ENCODE assay signal across 12 cellular contexts in genomic region chr18:79353238-79353637, GRCh38. TPM values are rescaled to one million over a fixed set of nuclear protein-coding genes. Genes with fewer than 3 reads are reported as not detected.
DNase-seq lines count a peak whose midpoint lies in the region; ATAC-seq, FAIRE-seq and TF ChIP-seq lines count a peak whose summit lies in the region.
"Had no signal": no experiment of that assay in that cellular context is flagged by ENCODE, and none has a peak within 500 bp of the region (broad histone marks: within the 10 kb centered on the region; RNA-seq: fewer than 3 reads in every experiment).

No MANE protein-coding gene starts in this region.

- H3K4me1 ChIP-seq in A549 (no peaks in the 10 kb centered on the region), H9 (ENCODE audit: insufficient read depth, low read length) (no peaks in the 10 kb centered on the region; the same call in 1 of the 2 replicates), astrocyte (ENCODE audit: insufficient read depth, low read length) (peaks cover 3% of the 10 kb centered on the region)
- H3K4me1 ChIP-seq: gastroesophageal sphincter had no signal

- no peak overlapping the region for H2BK20ac ChIP-seq in H9 (ENCODE audit: low read depth, low read length, poor library complexity, severe bottlenecking)

- no peak for TF ChIP-seq EP300 in A549 (IDR thresholded peaks at IDR 0.05)

- no peak overlapping the region for H4K5ac ChIP-seq in H9 (ENCODE audit: insufficient read length, low read depth, low read length)

- H2BK5ac ChIP-seq in H9 (ENCODE audit: insufficient read length, low read length) = no peak overlapping the region

- 90% methylated on average over 16 of the region's 16 CpGs for WGBS in A549 (ENCODE audit: missing lambda C conversion rate)
- WGBS in H9 (ENCODE audit: extremely low coverage, insufficient read length, low lambda C conversion rate) = no CpG with 5 or more reads among the region's 16 CpGs

- H4K8ac ChIP-seq in H9 (replicated peaks; ENCODE audit: insufficient read length, low read depth, low read length) = no peak overlapping the region

- ATAC-seq in A549 (peak; percentile 73 to 85; a peak in 4 of 6 replicates), GM18502 (IDR thresholded peaks at IDR 0.05; ENCODE audit: poor library complexity, unreplicated experiment) (no peak), GM21360 (IDR thresholded peaks at IDR 0.05; ENCODE audit: unreplicated experiment) (no peak)
- ATAC-seq: gastroesophageal sphincter; stimulated activated naive B cell treated with anti-CD40 and anti-IgM and Interleukin-4, amounts not matched to agents 10 μg/mL and 1 μg/mL and 100 μg/mL, for 72 hours had no signal

- H3K23me2 ChIP-seq in H9 (ENCODE audit: insufficient read length, low read depth, low read length, poor library complexity, severe bottlenecking) = no peaks in the 10 kb centered on the region

- H3K4me2 ChIP-seq in A549 = no peak overlapping the region
- no peak overlapping the region for H3K4me2 ChIP-seq in H9 (ENCODE audit: insufficient read depth, insufficient read length, low read length)
- no peak overlapping the region for H3K4me2 ChIP-seq in astrocyte (ENCODE audit: low read length)

- no peak overlapping the region for H3K18ac ChIP-seq in H9 (ENCODE audit: insufficient read length, low read depth, low read length)

- DNase-seq in A549 (ENCODE audit: low read depth in 1 of 2, low spot score in 1 of 2) (peak in 1 of 2 experiments; percentile 7), H9 (peak; percentile 65), astrocyte (ENCODE audit: low read depth) (no peak), iris pigment epithelial cell (ENCODE audit: low read depth) (peak; percentile 38), CD1c-positive myeloid dendritic cell (ENCODE audit: extremely low spot score) (no peak), CD14-positive monocyte (ENCODE audit: low spot score) (no peak)
- DNase-seq: CD4-positive, alpha-beta memory T cell; stimulated activated naive B cell treated with anti-CD40 and anti-IgM and Interleukin-4, amounts not matched to agents 10 μg/mL and 1 μg/mL and 100 μg/mL, for 72 hours; T1000 had no signal

- TF ChIP-seq CTCF in A549 (IDR thresholded peaks at IDR 0.05) (no peak), H9 (conservative IDR thresholded peaks at IDR 0.05) (peak; percentile 60), astrocyte (IDR thresholded peaks at IDR 0.05; ENCODE audit: insufficient read depth, low read depth, low read length) (peak; percentile 6), CD14-positive monocyte (IDR thresholded peaks at IDR 0.05) (no peak)

- no peaks in the 10 kb centered on the region for H3K9me3 Mint-ChIP-seq in H9
- no peaks in the 10 kb centered on the region for H3K9me3 Mint-ChIP-seq in astrocyte (ENCODE audit: unreplicated experiment)
- peaks cover 0 to 1% (median 0%) of the 10 kb centered on the region in 7 donors for H3K9me3 Mint-ChIP-seq in CD14-positive monocyte
- H3K9me3 Mint-ChIP-seq: stimulated activated naive B cell treated with anti-CD40 and anti-IgM and Interleukin-4, amounts not matched to agents 10 μg/mL and 1 μg/mL and 100 μg/mL, for 72 hours had no signal

- no peaks in the 10 kb centered on the region for H4K20me1 ChIP-seq in H9 (ENCODE audit: control insufficient read depth, insufficient read depth, insufficient read length)
- no peaks in the 10 kb centered on the region for H4K20me1 ChIP-seq in astrocyte (ENCODE audit: insufficient read depth, low read length)

- H3K27ac Mint-ChIP-seq in H9 (no peak overlapping the region; a peak in 1 of 7 replicates), astrocyte (ENCODE audit: unreplicated experiment) (no peak overlapping the region), CD14-positive monocyte (peak overlapping the region in 1 of 7 donors; percentile 23)
- H3K27ac Mint-ChIP-seq: stimulated activated naive B cell treated with anti-CD40 and anti-IgM and Interleukin-4, amounts not matched to agents 10 μg/mL and 1 μg/mL and 100 μg/mL, for 72 hours had no signal

- TF ChIP-seq RAD21 in A549 (conservative IDR thresholded peaks at IDR 0.05 in 1 of 2, IDR thresholded peaks at IDR 0.05 in 1 of 2) = no peak

- no peak overlapping the region for H3K23ac ChIP-seq in H9 (ENCODE audit: insufficient read length, low read depth, low read length)

- H3K27me3 ChIP-seq in H9 (ENCODE audit: insufficient read depth, low read length) (no peaks in the 10 kb centered on the region), astrocyte (ENCODE audit: insufficient read depth, low read length) (no peaks in the 10 kb centered on the region)
- H3K27me3 ChIP-seq: gastroesophageal sphincter had no signal

- no peak overlapping the region for H2AFZ ChIP-seq in H9 (ENCODE audit: low read length)
- H2AFZ ChIP-seq in astrocyte (ENCODE audit: low read depth, low read length) = no peak overlapping the region

- intact Hi-C loops in CD14-positive monocyte (cut with micrococcal nuclease) = no loop called here

- H3K36me3 Mint-ChIP-seq in H9 (ENCODE audit: insufficient read depth in 1 of 3, low read depth in 3 of 3) (peaks cover 0 to 13% (median 7%) of the 10 kb centered on the region in 3 experiments; a peak in 5 of 7 replicates), astrocyte (ENCODE audit: low read depth, unreplicated experiment) (peaks cover 9% of the 10 kb centered on the region), CD14-positive monocyte (peaks cover 42 to 58% of the 10 kb centered on the region in 2 donors)

- H3K14ac ChIP-seq in H9 (ENCODE audit: insufficient read depth, low read length) = no peak overlapping the region

- H3K4me3 ChIP-seq in A549 = no peak overlapping the region
- H3K4me3 ChIP-seq in astrocyte (ENCODE audit: insufficient read depth, low read depth, low read length) = no peak overlapping the region
- H3K4me3 ChIP-seq: gastroesophageal sphincter had no signal

- POLR2A ChIA-PET in A549 (lab: Yijun Ruan, JAX) = no interaction called here

- H3K9ac ChIP-seq in H9 (ENCODE audit: extremely low read depth, insufficient read length, low read length) = no peak overlapping the region
- no peak overlapping the region for H3K9ac ChIP-seq in astrocyte (ENCODE audit: low read length)

- H3K27ac ChIP-seq in A549 = no peak overlapping the region
- no peak overlapping the region for H3K27ac ChIP-seq in H9 (ENCODE audit: insufficient read length, low read depth, low read length)
- H3K27ac ChIP-seq in astrocyte (ENCODE audit: low read depth, low read length) = no peak overlapping the region
- H3K27ac ChIP-seq: gastroesophageal sphincter had no signal

- no peaks in the 10 kb centered on the region for H3K27me3 Mint-ChIP-seq in H9 (ENCODE audit: low read depth)
- no peaks in the 10 kb centered on the region for H3K27me3 Mint-ChIP-seq in astrocyte (ENCODE audit: low read depth, unreplicated experiment)
- no peaks in the 10 kb centered on the region for H3K27me3 Mint-ChIP-seq in CD14-positive monocyte (ENCODE audit: low read depth in 3 of 3)
- H3K27me3 Mint-ChIP-seq: CD4-positive, alpha-beta memory T cell; stimulated activated naive B cell treated with anti-CD40 and anti-IgM and Interleukin-4, amounts not matched to agents 10 μg/mL and 1 μg/mL and 100 μg/mL, for 72 hours had no signal

- FAIRE-seq in A549 (lab: Jason Lieb, UNC) (no peak), astrocyte (lab: Jason Lieb, UNC) (no peak)

- no peak overlapping the region for H3K4me3 Mint-ChIP-seq in H9
- no peak overlapping the region for H3K4me3 Mint-ChIP-seq in astrocyte (ENCODE audit: unreplicated experiment)
- no peak overlapping the region for H3K4me3 Mint-ChIP-seq in CD14-positive monocyte
- H3K4me3 Mint-ChIP-seq: CD4-positive, alpha-beta memory T cell; stimulated activated naive B cell treated with anti-CD40 and anti-IgM and Interleukin-4, amounts not matched to agents 10 μg/mL and 1 μg/mL and 100 μg/mL, for 72 hours had no signal

- H3K79me1 ChIP-seq in H9 (ENCODE audit: insufficient read depth, low read depth, low read length, poor library complexity, severe bottlenecking) = no peaks in the 10 kb centered on the region

- H2BK15ac ChIP-seq in H9 (ENCODE audit: low read depth, low read length) = no peak overlapping the region

- TF ChIP-seq POLR2A in A549 (IDR thresholded peaks at IDR 0.05; ENCODE audit: low read length) = no peak

- no peak overlapping the region for H4K91ac ChIP-seq in H9 (ENCODE audit: insufficient read length, low read depth, low read length)

- no peak overlapping the region for H3K4ac ChIP-seq in H9 (ENCODE audit: low read depth, low read length)

- CTCF ChIA-PET in A549 (lab: Yijun Ruan, JAX) = no interaction called here

- no peaks in the 10 kb centered on the region for H3K79me2 ChIP-seq in H9 (ENCODE audit: insufficient read depth, low read length)
- H3K79me2 ChIP-seq in astrocyte (ENCODE audit: insufficient read depth, low read length) = no peaks in the 10 kb centered on the region

- no peak overlapping the region for H2BK120ac ChIP-seq in H9 (ENCODE audit: low read depth, low read length, poor library complexity, severe bottlenecking)

- H3T11ph ChIP-seq in H9 (ENCODE audit: low read length) = no peak overlapping the region

- H3K4me1 Mint-ChIP-seq in H9 (peaks cover 3 to 6% of the 10 kb centered on the region in 2 experiments; a peak in 2 of 4 replicates), astrocyte (ENCODE audit: low read depth, unreplicated experiment) (no peaks in the 10 kb centered on the region), CD14-positive monocyte (no peaks in the 10 kb centered on the region)
- H3K4me1 Mint-ChIP-seq: stimulated activated naive B cell treated with anti-CD40 and anti-IgM and Interleukin-4, amounts not matched to agents 10 μg/mL and 1 μg/mL and 100 μg/mL, for 72 hours had no signal

- H3K9me3 ChIP-seq in A549 (no peaks in the 10 kb centered on the region), H9 (ENCODE audit: control insufficient read depth, low read depth, low read length) (no peaks in the 10 kb centered on the region), astrocyte (ENCODE audit: insufficient read depth, low read depth, low read length) (no peaks in the 10 kb centered on the region)
- H3K9me3 ChIP-seq: gastroesophageal sphincter had no signal

- H3K56ac ChIP-seq in H9 (ENCODE audit: insufficient read length, low read depth, low read length) = no peak overlapping the region

- H3K36me3 ChIP-seq in astrocyte (ENCODE audit: insufficient read depth, low read length) = peaks cover 3% of the 10 kb centered on the region

- no peak overlapping the region for H2BK12ac ChIP-seq in H9 (ENCODE audit: insufficient read length, low read depth, low read length)

- no peak overlapping the region for H2AK5ac ChIP-seq in H9 (ENCODE audit: insufficient read length, low read length)

TF ChIP-seq in A549, 52 proteins besides CTCF, POLR2A, EP300 and RAD21 (continues in another document):
- TF ChIP-seq HES2 (IDR thresholded peaks at IDR 0.05) (no peak), ZSCAN20 (CRISPR knock-in tag; IDR thresholded peaks at IDR 0.05) (no peak)

RNA-seq across cellular contexts. Expression of gene NFATC1, which starts 42.5 kb away (rescaled TPM):
- polyA plus RNA-seq in A549 (2011; rRNA removed) (0.52 and 1.2 TPM in 2 replicates), A549 (2017; fragmentation: RNase III; extraction: RNeasy Plus Mini Kit Qiagen cat#74134 plus additional on column Dnase treatment) (1.7 to 2.3 TPM (median 2.0 TPM) in 3 replicates), CD14-positive monocyte (1 to 10 TPM; 7.8 to 8.3 TPM)
- polyA plus RNA-seq in A549 (2012; cell fraction: cytosol; rRNA removed) = 1.4 and 2.3 TPM in 2 replicates
- polyA plus RNA-seq in A549 (2012; cell fraction: nucleus; rRNA removed) = 3.2 and 4.6 TPM in 2 replicates
- polyA minus RNA-seq in A549 (2011; rRNA and poly(A)+ RNA removed) = 0.95 and 1.6 TPM in 2 replicates
- total RNA-seq in H9 (2021) (5.3 and 5.5 TPM in 2 replicates), astrocyte (10.6 and 11.0 TPM in 2 replicates)

Comparison
In these comparisons a context has a peak if more than half of its experiments do, and no peak if none do; other contexts are left out.
1. ATAC-seq: peak in A549 (2 of 2); none in GM18502 (single experiment) and GM21360 (single experiment).
2. DNase-seq: peak in H9 (single experiment) and iris pigment epithelial cell (single experiment); none in astrocyte (single experiment), CD1c-positive myeloid dendritic cell (single experiment) and CD14-positive monocyte (single experiment).
3. CTCF ChIP-seq: peak in H9 (single experiment) and astrocyte (single experiment); none in A549 (single experiment) and CD14-positive monocyte (single experiment).